12 cellular contexts compared by ENCODE assay signal in the genomic region with DNA sequence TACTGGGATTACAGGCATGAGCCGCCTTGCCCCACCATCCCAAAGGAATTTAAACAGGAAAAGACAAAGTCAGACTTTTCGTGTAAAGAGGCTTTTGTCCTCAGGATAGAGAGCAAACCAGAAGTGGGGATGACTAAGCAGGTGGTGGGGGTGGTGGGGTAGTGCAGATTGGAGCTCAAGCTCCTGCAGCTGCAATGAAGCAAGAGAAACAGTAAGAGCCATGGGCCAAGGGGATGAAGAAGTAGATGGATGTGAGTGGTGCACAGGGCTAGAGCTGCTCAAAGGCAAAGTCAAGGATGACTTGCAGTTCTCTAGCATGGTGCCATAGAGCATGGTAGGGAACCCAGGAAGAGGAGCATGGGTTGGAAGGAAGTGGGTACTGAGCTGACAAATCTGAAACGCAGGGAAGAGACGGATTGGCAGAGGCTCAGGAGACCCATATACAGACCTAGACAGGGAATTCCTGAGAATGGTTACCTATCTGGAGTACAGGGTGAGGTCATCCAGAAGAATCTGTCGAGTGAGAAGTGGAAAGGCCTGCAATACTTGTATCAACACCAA. TPM values are rescaled to one million over a fixed set of nuclear protein-coding genes. Genes with fewer than 3 reads are reported as not detected.
DNase-seq lines count a peak whose midpoint lies in the region; ATAC-seq, FAIRE-seq and TF ChIP-seq lines count a peak whose summit lies in the region.
"Had no signal": no experiment of that assay in that cellular context is flagged by ENCODE, and none has a peak within 500 bp of the region (broad histone marks: within the 10 kb centered on the region; RNA-seq: fewer than 3 reads in every experiment).

No MANE protein-coding gene starts in this region.

- H3K27ac ChIP-seq in HepG2 (ENCODE audit: extremely low read length, insufficient read depth, low read length) (no peak overlapping the region), right lobe of liver (no peak overlapping the region), MM.1S (ENCODE audit: low read length) (no peak overlapping the region), suprapubic skin (no peak overlapping the region)
- H3K27ac ChIP-seq: coronary artery had no signal

- peaks cover 6% of the 10 kb centered on the region; the same call in 1 of the 2 replicates for H3F3A ChIP-seq in MM.1S (ENCODE audit: insufficient read depth, low read length)

- no peaks in the 10 kb centered on the region for H3K9me3 ChIP-seq in HepG2 (ENCODE audit: low read length)
- H3K9me3 ChIP-seq in right lobe of liver: no peaks in the 10 kb centered on the region
- no peaks in the 10 kb centered on the region for H3K9me3 ChIP-seq in MM.1S (replicated peaks; ENCODE audit: insufficient read depth, low read length)
- no peaks in the 10 kb centered on the region for H3K9me3 ChIP-seq in suprapubic skin

- H3K9ac ChIP-seq in HepG2 (ENCODE audit: insufficient read depth, low read depth, low read length) (no peak overlapping the region), MM.1S (ENCODE audit: low read length) (no peak overlapping the region)

- intact Hi-C loops in HepG2 (cut with micrococcal nuclease; ENCODE audit: unreplicated experiment) (no loop called here), right lobe of liver (cut with DNase I) (no loop called here)

- H3K79me2 ChIP-seq in HepG2 (ENCODE audit: insufficient read depth, low read length) (no peaks in the 10 kb centered on the region), MM.1S (ENCODE audit: low read length) (no peaks in the 10 kb centered on the region)

- WGBS in HepG2 (ENCODE audit: low lambda C conversion rate): 41% methylated on average over 5 of the region's 5 CpGs
- WGBS in right lobe of liver (ENCODE audit: insufficient coverage, low coverage, low lambda C conversion rate, missing lambda C conversion rate): 67% methylated on average over 3 of the region's 5 CpGs
- WGBS in suprapubic skin: 70% methylated on average over 5 of the region's 5 CpGs

- CTCF ChIA-PET in HepG2 (lab: Yijun Ruan, JAX; ENCODE audit: low intra/inter-chr PET ratio, low total read pairs): no interaction called here

- no peak overlapping the region for H2AFZ ChIP-seq in HepG2 (ENCODE audit: low read length)
- no peak overlapping the region for H2AFZ ChIP-seq in MM.1S (ENCODE audit: low read length)

- H3K4me2 ChIP-seq in HepG2 (ENCODE audit: low read depth, low read length): no peak overlapping the region
- no peak overlapping the region for H3K4me2 ChIP-seq in MM.1S (ENCODE audit: low read depth, low read length)

- no peak for FAIRE-seq in HepG2 (lab: Jason Lieb, UNC)

- no peaks in the 10 kb centered on the region for H3K27me3 ChIP-seq in HepG2 (ENCODE audit: control insufficient read depth in 1 of 2, insufficient read depth in 2 of 2, low read length in 2 of 2)
- H3K27me3 ChIP-seq in right lobe of liver: no peaks in the 10 kb centered on the region
- no peaks in the 10 kb centered on the region for H3K27me3 ChIP-seq in MM.1S (replicated peaks; ENCODE audit: insufficient read depth, low read length)
- H3K27me3 ChIP-seq in suprapubic skin: no peaks in the 10 kb centered on the region

- in situ Hi-C loops in HepG2 (cut with HindIII; ENCODE audit: extremely low pct_ligation_motif_present, low pct_unique_long_range_greater_than_20kb): no loop called here

- POLR2A ChIA-PET in HepG2 (lab: Yijun Ruan, JAX): no interaction called here

- no TSS peak for BruUV-seq in HepG2 (replicated peaks; lab: Mats Ljungman, UMichigan)

- peak; percentile 66 for DNase-seq in HepG2 (ENCODE audit: low spot score)
- no peak for DNase-seq in right lobe of liver
- DNase-seq in RPMI7951 (ENCODE audit: low read depth): peak; percentile 82
- DNase-seq in fibroblast of peridontal ligament (ENCODE audit: extremely low read depth): peak; percentile 60
- no peak for DNase-seq in NCI-H82 (lab: John Stamatoyannopoulos, UW)
- DNase-seq in MM.1S: no peak
- no peak for DNase-seq in suprapubic skin (ENCODE audit: low spot score in 2 of 2)
- DNase-seq: CD4-positive, alpha-beta T cell; NCI-H1694 treated with DMSO at 0.1 percent for 48 hours; Right ventricle myocardium superior had no signal

- ATAC-seq in HepG2: peak; percentile 67
- no peak for ATAC-seq in right lobe of liver
- no peak for ATAC-seq in HG02973 (IDR thresholded peaks at IDR 0.05; ENCODE audit: unreplicated experiment)

- H4K20me1 ChIP-seq in HepG2 (ENCODE audit: insufficient read depth, low read length) (no peaks in the 10 kb centered on the region), MM.1S (ENCODE audit: insufficient read depth, low read length) (no peaks in the 10 kb centered on the region)

- no peak overlapping the region for H3K4me3 ChIP-seq in HepG2 (replicated peaks in 1 of 3; ENCODE audit: insufficient read depth in 1 of 3, low read depth in 2 of 3, low read length in 3 of 3)
- H3K4me3 ChIP-seq in right lobe of liver: no peak overlapping the region
- H3K4me3 ChIP-seq in MM.1S (ENCODE audit: low read length): no peak overlapping the region
- H3K4me3 ChIP-seq in suprapubic skin: no peak overlapping the region
- H3K4me3 ChIP-seq: coronary artery had no signal

- no peak for TF ChIP-seq POLR2A in HepG2 (IDR thresholded peaks at IDR 0.05; ENCODE audit: insufficient read depth in 1 of 2, low read depth in 2 of 2, low read length in 2 of 2)
- TF ChIP-seq POLR2A in right lobe of liver (IDR thresholded peaks at IDR 0.05): no peak
- no peak for TF ChIP-seq POLR2A in suprapubic skin (IDR thresholded peaks at IDR 0.05)

- no peak for TF ChIP-seq EP300 in HepG2 (IDR thresholded peaks at IDR 0.05; ENCODE audit: low read depth in 2 of 2, low read length in 2 of 2)
- TF ChIP-seq EP300 in HepG2 (CRISPR knock-in tag; IDR thresholded peaks at IDR 0.05; ENCODE audit: borderline replicate concordance): no peak
- TF ChIP-seq EP300 in suprapubic skin (IDR thresholded peaks at IDR 0.05): no peak

- TF ChIP-seq CTCF in HepG2 (CRISPR knock-in tag; IDR thresholded peaks at IDR 0.05) (no peak), right lobe of liver (IDR thresholded peaks at IDR 0.05) (no peak), MM.1S (IDR thresholded peaks at IDR 0.05; ENCODE audit: low read length) (no peak), suprapubic skin (IDR thresholded peaks at IDR 0.05) (no peak)

- TF ChIP-seq RAD21 in HepG2 (CRISPR knock-in tag; IDR thresholded peaks at IDR 0.05): no peak

- H3K36me3 ChIP-seq in HepG2 (replicated peaks in 1 of 2; ENCODE audit: control insufficient read depth in 1 of 2, insufficient read depth in 2 of 2, low read length in 2 of 2) (no peaks in the 10 kb centered on the region), right lobe of liver (no peaks in the 10 kb centered on the region), MM.1S (replicated peaks; ENCODE audit: insufficient read depth, low read length) (no peaks in the 10 kb centered on the region), suprapubic skin (no peaks in the 10 kb centered on the region)

- H3K9me2 ChIP-seq in MM.1S (replicated peaks; ENCODE audit: insufficient read depth, low read length): no peaks in the 10 kb centered on the region

- H3K4me1 ChIP-seq in HepG2 (ENCODE audit: insufficient read depth, low read length) (peaks cover 15% of the 10 kb centered on the region), right lobe of liver (no peaks in the 10 kb centered on the region), MM.1S (ENCODE audit: low read length) (peaks cover 5% of the 10 kb centered on the region), suprapubic skin (peaks cover 4% of the 10 kb centered on the region)

RNA-seq across cellular contexts. Expression of a gene that starts 11.4 kb away (rescaled TPM):
- 53.2 and 68.2 TPM in 2 replicates for total RNA-seq in HepG2 (2016; rRNA removed; fragmentation: Illumina TruSeq; extraction: Trizol)
- total RNA-seq in HepG2 (2016; cell fraction: cytosol; rRNA removed; fragmentation: Illumina TruSeq; extraction: Trizol; ENCODE audit: low read depth): 21.6 and 23.1 TPM in 2 replicates
- 52.8 and 66.3 TPM in 2 replicates for total RNA-seq in HepG2 (2016; cell fraction: insoluble cytoplasmic fraction; rRNA removed; fragmentation: Illumina TruSeq; extraction: Trizol)
- 36.1 and 37.2 TPM in 2 replicates for total RNA-seq in HepG2 (2016; cell fraction: membrane; rRNA removed; fragmentation: Illumina TruSeq; extraction: Trizol)
- total RNA-seq in HepG2 (2016; cell fraction: nucleus; rRNA removed; fragmentation: Illumina TruSeq; extraction: Trizol): 39.6 and 47.6 TPM in 2 replicates
- polyA plus RNA-seq in HepG2 (2011; rRNA removed): 36.8 and 37.4 TPM in 2 replicates
- 17.4 and 20.4 TPM in 2 replicates for polyA plus RNA-seq in HepG2 (2011; cell fraction: cytosol; rRNA removed)
- 25.9 and 37.9 TPM in 2 replicates for polyA plus RNA-seq in HepG2 (2011; cell fraction: nucleus; rRNA removed)
- polyA plus RNA-seq in HepG2 (2012): 27.0 and 30.9 TPM in 2 replicates
- polyA plus RNA-seq in HepG2 (2016; cell fraction: cytosol; fragmentation: Illumina TruSeq; extraction: Trizol; ENCODE audit: low read depth): 7.6 and 9.2 TPM in 2 replicates
- polyA plus RNA-seq in HepG2 (2016; cell fraction: insoluble cytoplasmic fraction; fragmentation: Illumina TruSeq; extraction: Trizol; ENCODE audit: low read depth): 56.9 and 60.9 TPM in 2 replicates
- polyA plus RNA-seq in HepG2 (2016; cell fraction: membrane; fragmentation: Illumina TruSeq; extraction: Trizol; ENCODE audit: low read depth): 19.5 and 19.6 TPM in 2 replicates
- polyA plus RNA-seq in HepG2 (2016; cell fraction: nucleus; fragmentation: Illumina TruSeq; extraction: Trizol; ENCODE audit: insufficient read depth, low read depth): 49.3 and 52.3 TPM in 2 replicates
- 165 and 250 TPM in 2 replicates for polyA minus RNA-seq in HepG2 (2011; rRNA and poly(A)+ RNA removed; ENCODE audit: low replicate concordance)
- polyA minus RNA-seq in HepG2 (2011; cell fraction: cytosol; rRNA and poly(A)+ RNA removed): 13.7 and 21.9 TPM in 2 replicates
- 40.6 and 41.5 TPM in 2 replicates for polyA minus RNA-seq in HepG2 (2011; cell fraction: nucleus; rRNA and poly(A)+ RNA removed)
- total RNA-seq in right lobe of liver: 10 to 100 TPM; 11.7 to 22.3 (median 14.6) TPM
- total RNA-seq in RPMI7951 (2014; rRNA removed; shearing (Covaris generic)): 51.5 and 62.7 TPM in 2 replicates
- 10 to 100 TPM; 14.6 to 40.3 (median 30.4) TPM for total RNA-seq in suprapubic skin

RNA-seq across cellular contexts. Expression of a gene that starts 36.3 kb away (rescaled TPM):
- 161 and 174 TPM in 2 replicates for total RNA-seq in HepG2 (2016; rRNA removed; fragmentation: Illumina TruSeq; extraction: Trizol)
- total RNA-seq in HepG2 (2016; cell fraction: cytosol; rRNA removed; fragmentation: Illumina TruSeq; extraction: Trizol; ENCODE audit: low read depth): 101 and 107 TPM in 2 replicates
- total RNA-seq in HepG2 (2016; cell fraction: insoluble cytoplasmic fraction; rRNA removed; fragmentation: Illumina TruSeq; extraction: Trizol): 166 and 170 TPM in 2 replicates
- 211 and 214 TPM in 2 replicates for total RNA-seq in HepG2 (2016; cell fraction: membrane; rRNA removed; fragmentation: Illumina TruSeq; extraction: Trizol)
- total RNA-seq in HepG2 (2016; cell fraction: nucleus; rRNA removed; fragmentation: Illumina TruSeq; extraction: Trizol): 114 and 131 TPM in 2 replicates
- 134 and 146 TPM in 2 replicates for polyA plus RNA-seq in HepG2 (2011; rRNA removed)
- 93.9 and 111 TPM in 2 replicates for polyA plus RNA-seq in HepG2 (2011; cell fraction: cytosol; rRNA removed)
- 245 and 310 TPM in 2 replicates for polyA plus RNA-seq in HepG2 (2011; cell fraction: nucleus; rRNA removed)
- 58.4 and 72.2 TPM in 2 replicates for polyA plus RNA-seq in HepG2 (2012)
- polyA plus RNA-seq in HepG2 (2016; cell fraction: cytosol; fragmentation: Illumina TruSeq; extraction: Trizol; ENCODE audit: low read depth): 91.9 and 105 TPM in 2 replicates
- 134 and 136 TPM in 2 replicates for polyA plus RNA-seq in HepG2 (2016; cell fraction: insoluble cytoplasmic fraction; fragmentation: Illumina TruSeq; extraction: Trizol; ENCODE audit: low read depth)
- 143 and 147 TPM in 2 replicates for polyA plus RNA-seq in HepG2 (2016; cell fraction: membrane; fragmentation: Illumina TruSeq; extraction: Trizol; ENCODE audit: low read depth)
- 178 and 187 TPM in 2 replicates for polyA plus RNA-seq in HepG2 (2016; cell fraction: nucleus; fragmentation: Illumina TruSeq; extraction: Trizol; ENCODE audit: insufficient read depth, low read depth)
- polyA minus RNA-seq in HepG2 (2011; rRNA and poly(A)+ RNA removed; ENCODE audit: low replicate concordance): 159 and 362 TPM in 2 replicates
- 55.9 and 59.9 TPM in 2 replicates for polyA minus RNA-seq in HepG2 (2011; cell fraction: cytosol; rRNA and poly(A)+ RNA removed)
- 144 and 152 TPM in 2 replicates for polyA minus RNA-seq in HepG2 (2011; cell fraction: nucleus; rRNA and poly(A)+ RNA removed)
- 10 to 100 TPM; 40.7 to 68.8 (median 49.8) TPM for total RNA-seq in right lobe of liver
- total RNA-seq in RPMI7951 (2014; rRNA removed; shearing (Covaris generic)): 137 and 152 TPM in 2 replicates
- total RNA-seq in suprapubic skin: 100 to 1,000 TPM in 3 of 4 donors, 10 to 100 TPM in 1; 94.3 to 227 (median 120) TPM

Comparison
In these comparisons a context has a peak if more than half of its experiments do, and no peak if none do; other contexts are left out.
1. DNase-seq: peak in HepG2 (single experiment), RPMI7951 (single experiment) and fibroblast of peridontal ligament (single experiment); none in right lobe of liver (0 of 3), NCI-H82 (single experiment), MM.1S (single experiment) and suprapubic skin (0 of 2).